In the genomic region with DNA sequence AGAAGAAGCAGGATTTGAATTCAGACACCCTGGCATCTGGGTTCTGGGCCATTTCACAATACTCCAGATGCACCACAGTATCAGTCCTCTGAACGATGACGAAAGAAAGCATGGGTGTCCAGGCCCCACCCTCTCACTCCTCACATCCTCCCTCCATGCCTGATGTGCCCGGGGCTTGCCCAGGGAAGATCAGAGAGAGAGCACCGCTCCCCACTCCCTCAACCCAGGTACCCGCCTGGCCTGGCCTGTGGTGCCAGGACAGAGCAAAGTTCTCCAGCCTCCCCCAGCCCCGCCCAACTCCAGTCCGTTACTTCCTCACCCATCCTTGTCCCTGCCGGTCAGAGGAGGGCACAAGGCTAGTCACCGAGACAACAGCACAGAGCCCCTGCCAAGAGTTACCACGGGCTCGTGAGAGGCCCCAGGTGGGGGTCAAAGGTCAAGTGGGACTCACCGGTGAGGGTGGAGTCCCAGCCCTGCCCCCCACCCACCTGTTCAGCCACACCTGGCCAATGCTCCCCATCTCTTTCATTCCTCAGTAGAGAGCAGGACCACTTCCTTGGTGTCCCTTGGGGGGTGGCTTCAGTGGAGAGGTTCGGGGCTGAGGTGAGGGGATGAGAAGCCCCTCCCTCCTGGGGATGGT, we compare ENCODE assay signal across 1 cellular context.
TF ChIP-seq lines count a peak whose summit lies in the region.

No MANE protein-coding gene starts in this region.

TF ChIP-seq in HEK293, 187 proteins besides CTCF, POLR2A, EP300 and RAD21 (continued from another document):
- TF ChIP-seq, protein P1, sequence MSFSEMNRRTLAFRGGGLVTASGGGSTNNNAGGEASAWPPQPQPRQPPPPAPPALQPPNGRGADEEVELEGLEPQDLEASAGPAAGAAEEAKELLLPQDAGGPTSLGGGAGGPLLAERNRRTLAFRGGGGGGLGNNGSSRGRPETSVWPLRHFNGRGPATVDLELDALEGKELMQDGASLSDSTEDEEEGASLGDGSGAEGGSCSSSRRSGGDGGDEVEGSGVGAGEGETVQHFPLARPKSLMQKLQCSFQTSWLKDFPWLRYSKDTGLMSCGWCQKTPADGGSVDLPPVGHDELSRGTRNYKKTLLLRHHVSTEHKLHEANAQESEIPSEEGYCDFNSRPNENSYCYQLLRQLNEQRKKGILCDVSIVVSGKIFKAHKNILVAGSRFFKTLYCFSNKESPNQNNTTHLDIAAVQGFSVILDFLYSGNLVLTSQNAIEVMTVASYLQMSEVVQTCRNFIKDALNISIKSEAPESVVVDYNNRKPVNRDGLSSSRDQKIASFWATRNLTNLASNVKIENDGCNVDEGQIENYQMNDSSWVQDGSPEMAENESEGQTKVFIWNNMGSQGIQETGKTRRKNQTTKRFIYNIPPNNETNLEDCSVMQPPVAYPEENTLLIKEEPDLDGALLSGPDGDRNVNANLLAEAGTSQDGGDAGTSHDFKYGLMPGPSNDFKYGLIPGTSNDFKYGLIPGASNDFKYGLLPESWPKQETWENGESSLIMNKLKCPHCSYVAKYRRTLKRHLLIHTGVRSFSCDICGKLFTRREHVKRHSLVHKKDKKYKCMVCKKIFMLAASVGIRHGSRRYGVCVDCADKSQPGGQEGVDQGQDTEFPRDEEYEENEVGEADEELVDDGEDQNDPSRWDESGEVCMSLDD (tag by site-specific recombination; IDR thresholded peaks at IDR 0.05), result peak; percentile 47; the same call in 1 of the 2 replicates
- TF ChIP-seq ZEB2 (tag by site-specific recombination; IDR thresholded peaks at IDR 0.05) (peak; percentile 78; the same call in 1 of the 2 replicates), GLI2 (tag by site-specific recombination; IDR thresholded peaks at IDR 0.05; ENCODE audit: borderline replicate concordance, low read depth) (no peak), ZNF114 (tag by site-specific recombination; IDR thresholded peaks at IDR 0.05) (no peak), HOXA7 (CRISPR knock-in tag; IDR thresholded peaks at IDR 0.05; ENCODE audit: borderline replicate concordance) (no peak), SP2 (tag by site-specific recombination; IDR thresholded peaks at IDR 0.05) (peak; percentile 37; the same call in 1 of the 2 replicates)
- TF ChIP-seq, protein P2, sequence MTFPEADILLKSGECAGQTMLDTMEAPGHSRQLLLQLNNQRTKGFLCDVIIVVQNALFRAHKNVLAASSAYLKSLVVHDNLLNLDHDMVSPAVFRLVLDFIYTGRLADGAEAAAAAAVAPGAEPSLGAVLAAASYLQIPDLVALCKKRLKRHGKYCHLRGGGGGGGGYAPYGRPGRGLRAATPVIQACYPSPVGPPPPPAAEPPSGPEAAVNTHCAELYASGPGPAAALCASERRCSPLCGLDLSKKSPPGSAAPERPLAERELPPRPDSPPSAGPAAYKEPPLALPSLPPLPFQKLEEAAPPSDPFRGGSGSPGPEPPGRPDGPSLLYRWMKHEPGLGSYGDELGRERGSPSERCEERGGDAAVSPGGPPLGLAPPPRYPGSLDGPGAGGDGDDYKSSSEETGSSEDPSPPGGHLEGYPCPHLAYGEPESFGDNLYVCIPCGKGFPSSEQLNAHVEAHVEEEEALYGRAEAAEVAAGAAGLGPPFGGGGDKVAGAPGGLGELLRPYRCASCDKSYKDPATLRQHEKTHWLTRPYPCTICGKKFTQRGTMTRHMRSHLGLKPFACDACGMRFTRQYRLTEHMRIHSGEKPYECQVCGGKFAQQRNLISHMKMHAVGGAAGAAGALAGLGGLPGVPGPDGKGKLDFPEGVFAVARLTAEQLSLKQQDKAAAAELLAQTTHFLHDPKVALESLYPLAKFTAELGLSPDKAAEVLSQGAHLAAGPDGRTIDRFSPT (tag by site-specific recombination; IDR thresholded peaks at IDR 0.05), result peak; percentile 43
